Comparison of ENCODE assay signal across 10 cellular contexts in the genomic region with DNA sequence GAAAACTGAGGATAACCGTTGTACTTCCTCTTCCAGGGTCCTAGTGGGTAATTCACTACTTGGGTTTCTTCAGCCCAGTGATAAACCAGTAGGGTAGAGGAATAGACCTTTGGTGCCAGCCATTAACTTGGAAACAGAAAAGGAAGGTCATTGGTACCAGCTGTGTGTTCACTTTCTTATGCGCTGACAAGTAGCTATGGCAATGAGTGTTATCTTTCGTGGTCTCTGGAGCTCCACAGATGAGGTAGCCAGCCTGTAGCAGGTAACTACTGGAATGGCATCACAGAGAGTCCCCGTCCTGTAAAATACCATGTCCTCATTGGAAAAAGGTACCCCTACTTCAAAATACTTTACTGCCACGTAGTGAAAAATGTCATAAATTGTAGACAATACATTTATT. TPM values are rescaled to one million over a fixed set of nuclear protein-coding genes. Genes with fewer than 3 reads are reported as not detected.
A peak's percentile ranks its signal among the peaks of the same experiment; 100 is the strongest.
DNase-seq lines count a peak whose midpoint lies in the region; ATAC-seq and TF ChIP-seq lines count a peak whose summit lies in the region.
"Had no signal": no experiment of that assay in that cellular context is flagged by ENCODE, and none has a peak within 500 bp of the region (broad histone marks: within the 10 kb centered on the region; RNA-seq: fewer than 3 reads in every experiment).

No MANE protein-coding gene starts in this region.

- H3K4me3 Mint-ChIP-seq in activated CD8-positive, alpha-beta memory T cell treated with anti-CD3 and anti-CD28 coated beads, Interleukin-2, amount 10 ng/mL, durations not matched to agents 7 days and 5 days = peak overlapping the region; percentile 87
- peak overlapping the region; percentile 73 to 82 for H3K4me3 Mint-ChIP-seq in stimulated activated naive CD8-positive, alpha-beta T cell treated with anti-CD3 and anti-CD28 coated beads, Interleukin-15, amount 100 ng/mL, for 72 hours

- H3K4me3 ChIP-seq in Panc1 (ENCODE audit: low read depth in 2 of 2, low read length in 2 of 2) (peak overlapping the region; percentile 65 to 74), endocrine pancreas (ENCODE audit: control insufficient read depth, insufficient read depth, low read length) (peak overlapping the region; percentile 84)

- peak overlapping the region; percentile 80 for H3K27ac Mint-ChIP-seq in activated CD8-positive, alpha-beta memory T cell treated with anti-CD3 and anti-CD28 coated beads, Interleukin-2, amount 10 ng/mL, durations not matched to agents 7 days and 5 days
- peak overlapping the region in 1 of 2 donors; percentile 40 for H3K27ac Mint-ChIP-seq in stimulated activated naive CD8-positive, alpha-beta T cell treated with anti-CD3 and anti-CD28 coated beads, Interleukin-15, amount 100 ng/mL, for 72 hours

- no peak for TF ChIP-seq CTCF in Panc1 (IDR thresholded peaks at IDR 0.05)

- POLR2A ChIA-PET in Panc1 (lab: Charles Lee) = no interaction called here

- BruUV-seq in Panc1 (replicated peaks; lab: Mats Ljungman, UMichigan) = TSS peak; percentile 63

- H3K4me1 Mint-ChIP-seq in activated CD8-positive, alpha-beta memory T cell treated with anti-CD3 and anti-CD28 coated beads, Interleukin-2, amount 10 ng/mL, durations not matched to agents 7 days and 5 days = peaks cover 51% of the 10 kb centered on the region
- H3K4me1 Mint-ChIP-seq in stimulated activated naive CD8-positive, alpha-beta T cell treated with anti-CD3 and anti-CD28 coated beads, Interleukin-15, amount 100 ng/mL, for 72 hours = peaks cover 63% of the 10 kb centered on the region

- H3K27ac ChIP-seq in Panc1 (ENCODE audit: low read length) = 0 out of 2 replicates have a peak overlapping the region, but pooled peaks have one; percentile 73

- intact Hi-C loops in Panc1 (cut with micrococcal nuclease; ENCODE audit: unreplicated experiment) = no loop called here

- no peak overlapping the region for H3K9ac ChIP-seq in endocrine pancreas (ENCODE audit: control insufficient read depth, insufficient read depth, low read length)

- CTCF ChIA-PET in activated CD8-positive, alpha-beta memory T cell treated with anti-CD3 and anti-CD28 coated beads, Interleukin-2, amount 10 ng/mL, durations not matched to agents 7 days and 5 days (lab: Charles Lee) = interaction anchor here (1.0 to 6.3 kb wide), 5 partner anchors 9 to 976 kb away, joined by 3 to 41 read pairs (median 4); no protein-coding TSS in a partner anchor
- CTCF ChIA-PET in Panc1 (lab: Charles Lee) = no interaction called here

- no peaks in the 10 kb centered on the region; the same call in 1 of the 2 replicates for H3K36me3 ChIP-seq in Panc1 (ENCODE audit: control insufficient read depth, insufficient read depth, low read length)
- no peaks in the 10 kb centered on the region for H3K36me3 ChIP-seq in endocrine pancreas (ENCODE audit: control insufficient read depth, insufficient read depth, low read length)

- H3K27me3 ChIP-seq in Panc1 (ENCODE audit: control insufficient read depth, insufficient read depth, low read length) (no peaks in the 10 kb centered on the region), endocrine pancreas (ENCODE audit: control insufficient read depth, insufficient read depth, low read length) (no peaks in the 10 kb centered on the region)

- peak; percentile 54 for DNase-seq in activated CD8-positive, alpha-beta memory T cell treated with anti-CD3 and anti-CD28 coated beads, Interleukin-2, amount 10 ng/mL, durations not matched to agents 7 days and 5 days
- DNase-seq in activated CD8-positive, alpha-beta memory T cell treated with anti-CD3 and anti-CD28 coated beads, Interleukin-2, amount 50 U/mL, for 48 hours = no peak
- DNase-seq in Panc1 (ENCODE audit: low read depth, low spot score) = no peak
- DNase-seq in stimulated activated naive CD8-positive, alpha-beta T cell treated with anti-CD3 and anti-CD28 coated beads, Interleukin-15, amount 100 ng/mL, for 72 hours = peak in 1 of 2 donors; percentile 37
- no peak for DNase-seq in retina
- DNase-seq in NCI-H1092 (lab: John Stamatoyannopoulos, UW) = no peak
- DNase-seq: effector CD4-positive, alpha-beta T cell; NCI-H2107 had no signal

- H3K4me1 ChIP-seq in Panc1 (ENCODE audit: control insufficient read depth, insufficient read depth, low read length) (no peaks in the 10 kb centered on the region), endocrine pancreas (ENCODE audit: control insufficient read depth, insufficient read depth, low read length) (peaks cover 5% of the 10 kb centered on the region)

- no peak for ATAC-seq in activated CD8-positive, alpha-beta memory T cell treated with anti-CD3 and anti-CD28 coated beads, Interleukin-2, amount 10 ng/mL, durations not matched to agents 7 days and 5 days
- ATAC-seq in Panc1 (no peak), GM18861 (IDR thresholded peaks at IDR 0.05; ENCODE audit: unreplicated experiment) (no peak)
- ATAC-seq in stimulated activated naive CD8-positive, alpha-beta T cell treated with anti-CD3 and anti-CD28 coated beads, Interleukin-15, amount 100 ng/mL, for 72 hours = no peak

- in situ Hi-C loops in Panc1 (cut with HindIII; ENCODE audit: low pct_unique_long_range_greater_than_20kb, low sequenced_read_pairs) = no loop called here

- no peaks in the 10 kb centered on the region for H3K9me3 Mint-ChIP-seq in activated CD8-positive, alpha-beta memory T cell treated with anti-CD3 and anti-CD28 coated beads, Interleukin-2, amount 10 ng/mL, durations not matched to agents 7 days and 5 days (ENCODE audit: low read depth)
- no peaks in the 10 kb centered on the region for H3K9me3 Mint-ChIP-seq in stimulated activated naive CD8-positive, alpha-beta T cell treated with anti-CD3 and anti-CD28 coated beads, Interleukin-15, amount 100 ng/mL, for 72 hours

- H3K27me3 Mint-ChIP-seq in activated CD8-positive, alpha-beta memory T cell treated with anti-CD3 and anti-CD28 coated beads, Interleukin-2, amount 10 ng/mL, durations not matched to agents 7 days and 5 days = peaks cover 1% of the 10 kb centered on the region
- peaks cover 3% of the 10 kb centered on the region for H3K27me3 Mint-ChIP-seq in stimulated activated naive CD8-positive, alpha-beta T cell treated with anti-CD3 and anti-CD28 coated beads, Interleukin-15, amount 100 ng/mL, for 72 hours

- peaks cover 31% of the 10 kb centered on the region for H3K36me3 Mint-ChIP-seq in activated CD8-positive, alpha-beta memory T cell treated with anti-CD3 and anti-CD28 coated beads, Interleukin-2, amount 10 ng/mL, durations not matched to agents 7 days and 5 days

- no peaks in the 10 kb centered on the region for H3K9me3 ChIP-seq in Panc1 (ENCODE audit: control insufficient read depth, insufficient read depth, low read depth, low read length)
- no peaks in the 10 kb centered on the region for H3K9me3 ChIP-seq in endocrine pancreas (ENCODE audit: control insufficient read depth, low read length)

RNA-seq across cellular contexts. Expression of a gene that starts 2.3 kb away (rescaled TPM):
- 10 to 100 TPM; 68.0 to 86.4 TPM for total RNA-seq in activated CD8-positive, alpha-beta memory T cell treated with anti-CD3 and anti-CD28 coated beads, Interleukin-2, amount 10 ng/mL, durations not matched to agents 7 days and 5 days
- total RNA-seq in Panc1 (2021; ENCODE audit: unreplicated experiment) = 17.2 TPM
- polyA plus RNA-seq in Panc1 (2012; ENCODE audit: insufficient read length) = 6.2 TPM
